ENCODE assay signal across 9 cellular contexts in the genomic region with DNA sequence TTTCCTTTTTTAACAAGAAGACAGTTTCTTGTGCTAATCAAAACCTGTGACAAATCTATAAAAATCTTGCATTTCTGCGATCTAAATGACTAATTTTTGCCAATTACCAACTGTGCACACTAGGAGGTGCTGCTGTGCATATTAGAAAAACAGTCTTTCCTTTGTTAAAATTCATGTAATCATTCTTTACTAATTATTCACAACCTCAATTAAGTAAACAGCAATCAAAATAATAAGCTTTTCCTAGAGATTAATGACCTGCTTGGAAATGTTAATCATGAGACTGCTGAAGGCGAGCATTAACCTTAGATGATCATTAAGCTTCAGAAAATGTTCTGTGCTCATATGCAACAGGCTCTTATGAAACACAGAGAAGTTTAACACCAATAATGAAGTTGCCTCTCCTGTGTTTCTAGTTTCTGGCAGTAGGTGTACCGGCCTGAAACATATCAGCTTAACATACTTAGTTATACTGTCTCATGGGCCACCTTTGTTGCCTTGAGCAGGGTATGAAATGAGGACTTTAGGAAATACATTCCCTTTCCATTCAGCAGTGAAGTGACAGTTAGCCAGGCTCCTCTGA. TPM values are rescaled to one million over a fixed set of nuclear protein-coding genes. Genes with fewer than 3 reads are reported as not detected.
DNase-seq lines count a peak whose midpoint lies in the region; ATAC-seq and FAIRE-seq lines count a peak whose summit lies in the region.
"Had no signal": no experiment of that assay in that cellular context is flagged by ENCODE, and none has a peak within 500 bp of the region (broad histone marks: within the 10 kb centered on the region; RNA-seq: fewer than 3 reads in every experiment).

No MANE protein-coding gene starts in this region.

- H3K4me1 ChIP-seq in small intestine (ENCODE audit: control insufficient read depth in 2 of 2, insufficient read depth in 1 of 2, low read depth in 1 of 2, low read length in 1 of 2) = no peaks in the 10 kb centered on the region

- peaks cover 8% of the 10 kb centered on the region for H3K4me1 Mint-ChIP-seq in activated T-cell treated with anti-CD3 and anti-CD28 coated beads, Interleukin-2, amount 50 U/mL, for 24 hours (ENCODE audit: low read depth)

- 5 to 12% (median 5%) methylated on average over 3 of the region's 3 CpGs for WGBS in small intestine, 3 donors

- H3K27me3 Mint-ChIP-seq in activated T-cell treated with anti-CD3 and anti-CD28 coated beads, Interleukin-2, amount 50 U/mL, for 24 hours = no peaks in the 10 kb centered on the region

- H3K36me3 Mint-ChIP-seq in activated T-cell treated with anti-CD3 and anti-CD28 coated beads, Interleukin-2, amount 50 U/mL, for 24 hours (ENCODE audit: low read depth) = no peaks in the 10 kb centered on the region

- no peak overlapping the region for H3K27ac ChIP-seq in small intestine (ENCODE audit: low read depth in 1 of 2, low read length in 1 of 2)

- no peak overlapping the region for H3K4me3 Mint-ChIP-seq in activated T-cell treated with anti-CD3 and anti-CD28 coated beads, Interleukin-2, amount 50 U/mL, for 24 hours
- H3K4me3 Mint-ChIP-seq: stimulated activated naive CD8-positive, alpha-beta T cell treated with anti-CD3 and anti-CD28 coated beads, Interleukin-15, Interleukin-2, amounts not matched to agents 100 ng/mL and 50 ng/mL, for 24 hours had no signal

- no peak overlapping the region for H3K4me3 ChIP-seq in small intestine (ENCODE audit: low read depth in 1 of 2, low read length in 2 of 2)

- peak; percentile 25 for DNase-seq in activated T-cell treated with anti-CD3 and anti-CD28 coated beads for 24 hours (ENCODE audit: low read depth)
- no peak for DNase-seq in activated T-cell treated with anti-CD3 and anti-CD28 coated beads, Interleukin-2, amount 50 U/mL, for 24 hours
- DNase-seq in NAMALWA (ENCODE audit: low spot score) = peak; percentile 61
- peak; percentile 20 for DNase-seq in activated naive CD4-positive, alpha-beta T cell treated with Interleukin-2 at 50 U/mL for 16 hours
- peak; percentile 39 for DNase-seq in glomerular visceral epithelial cell (ENCODE audit: extremely low spot score)
- DNase-seq in small intestine = peak; percentile 40
- DNase-seq in iPS-NIHi7 (ENCODE audit: extremely low spot score) = no peak

- H3K36me3 ChIP-seq in small intestine (ENCODE audit: control insufficient read depth in 2 of 2, insufficient read depth in 2 of 2, low read length in 2 of 2) = no peaks in the 10 kb centered on the region

- no peaks in the 10 kb centered on the region for H3K27me3 ChIP-seq in small intestine (ENCODE audit: control insufficient read depth in 2 of 2, insufficient read depth in 2 of 2, low read length in 2 of 2)

- ATAC-seq in HG02981 (IDR thresholded peaks at IDR 0.05; ENCODE audit: unreplicated experiment) = no peak

- H3K9me3 ChIP-seq in small intestine (ENCODE audit: control insufficient read depth, low read depth) = no peaks in the 10 kb centered on the region

- no peak overlapping the region for H3K27ac Mint-ChIP-seq in activated T-cell treated with anti-CD3 and anti-CD28 coated beads, Interleukin-2, amount 50 U/mL, for 24 hours
- H3K27ac Mint-ChIP-seq: stimulated activated naive CD8-positive, alpha-beta T cell treated with anti-CD3 and anti-CD28 coated beads, Interleukin-15, Interleukin-2, amounts not matched to agents 100 ng/mL and 50 ng/mL, for 24 hours had no signal

- no peaks in the 10 kb centered on the region for H3K9me3 Mint-ChIP-seq in activated T-cell treated with anti-CD3 and anti-CD28 coated beads, Interleukin-2, amount 50 U/mL, for 24 hours
- H3K9me3 Mint-ChIP-seq: stimulated activated naive CD8-positive, alpha-beta T cell treated with anti-CD3 and anti-CD28 coated beads, Interleukin-15, Interleukin-2, amounts not matched to agents 100 ng/mL and 50 ng/mL, for 24 hours had no signal

- peak; percentile 64 for FAIRE-seq in small intestine (lab: Jason Lieb, UNC)

RNA-seq across cellular contexts. Expression of a gene that starts 17.7 kb away (rescaled TPM):
- polyA plus RNA-seq in small intestine = 1 to 10 TPM in 1 of 3 donors, under 1 TPM in 1, not detected in 1; 0.27 to 1.4 TPM

RNA-seq across cellular contexts. Expression of a gene that starts 18.5 kb away (rescaled TPM):
- under 1 TPM in 1 of 3 donors, not detected in 2; 0.24 TPM for polyA plus RNA-seq in small intestine

RNA-seq across cellular contexts. Expression of a gene that starts 44.4 kb away (rescaled TPM):
- polyA plus RNA-seq in small intestine = under 1 TPM in 1 of 3 donors, not detected in 2; 0.15 TPM

Comparison
In these comparisons a context has a peak if more than half of its experiments do, and no peak if none do; other contexts are left out.
1. DNase-seq: peak in activated T-cell treated with anti-CD3 and anti-CD28 coated beads for 24 hours (single experiment), NAMALWA (single experiment), activated naive CD4-positive, alpha-beta T cell treated with Interleukin-2 at 50 U/mL for 16 hours (single experiment), glomerular visceral epithelial cell (single experiment) and small intestine (single experiment); none in activated T-cell treated with anti-CD3 and anti-CD28 coated beads, Interleukin-2, amount 50 U/mL, for 24 hours (single experiment) and iPS-NIHi7 (single experiment).